Comparison of ENCODE assay signal across 20 cellular contexts in the genomic region with DNA sequence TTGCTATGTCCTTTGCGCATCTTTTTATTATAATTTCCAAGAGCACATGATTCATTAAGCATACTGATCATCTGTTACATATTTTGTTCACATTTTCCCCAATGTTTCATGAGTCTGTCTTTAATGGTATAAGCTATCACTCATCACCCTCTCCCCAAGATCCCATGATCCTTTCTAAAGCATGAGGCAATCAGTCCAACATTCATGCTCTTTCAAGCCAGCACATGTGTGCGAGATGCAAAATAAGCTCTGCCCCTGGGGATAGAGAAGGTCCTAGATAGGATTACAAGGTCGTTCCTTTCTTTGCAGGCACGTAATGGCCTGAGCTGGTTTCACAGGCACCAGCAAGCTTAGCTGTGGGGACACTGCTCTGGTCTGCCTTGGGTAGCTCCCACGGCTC. TPM values are rescaled to one million over a fixed set of nuclear protein-coding genes. Genes with fewer than 3 reads are reported as not detected.
DNase-seq lines count a peak whose midpoint lies in the region; ATAC-seq, FAIRE-seq and TF ChIP-seq lines count a peak whose summit lies in the region.
"Had no signal": no experiment of that assay in that cellular context is flagged by ENCODE, and none has a peak within 500 bp of the region (broad histone marks: within the 10 kb centered on the region; RNA-seq: fewer than 3 reads in every experiment).

No MANE protein-coding gene starts in this region.

- DNase-seq in mammary epithelial cell (peak; percentile 25), breast epithelium (ENCODE audit: low spot score in 2 of 2) (no peak), bronchial epithelial cell (ENCODE audit: low read depth) (peak; percentile 98), fibroblast of the conjunctiva (ENCODE audit: low read depth) (peak; percentile 26), esophagus muscularis mucosa (ENCODE audit: extremely low spot score) (no peak), islet precursor cell (no peak)
- no peak for DNase-seq in stimulated activated naive CD4-positive, alpha-beta T cell treated with Interleukin-2 at 50 U/mL for 16 hours (lab: John Stamatoyannopoulos, UW)
- DNase-seq: CD8-positive, alpha-beta T cell; DMS79; H7; NCI-H1417 treated with DMSO at 0.1 percent for 48 hours; NCI-H2029 treated with DMSO at 0.1 percent for 48 hours; NCI-H510A; NK-92 treated with Interleukin-12 subunit alpha and Interleukin-12 subunit beta, amount 100 ng/mL, for 24 hours; SIG-M5 had no signal

- no peaks in the 10 kb centered on the region for H3K9me3 ChIP-seq in mammary epithelial cell (replicated peaks; ENCODE audit: insufficient read depth, low read length)
- H3K9me3 ChIP-seq in breast epithelium, result no peaks in the 10 kb centered on the region
- H3K9me3 ChIP-seq in esophagus muscularis mucosa, result no peaks in the 10 kb centered on the region
- H3K9me3 ChIP-seq: BLaER1 had no signal

- WGBS in mammary epithelial cell (ENCODE audit: low coverage, missing lambda C conversion rate), result 53% methylated on average over 5 of the region's 5 CpGs
- 66% methylated on average over 5 of the region's 5 CpGs for WGBS in esophagus muscularis mucosa

- TF ChIP-seq POLR2A in breast epithelium (IDR thresholded peaks at IDR 0.05) (no peak), esophagus muscularis mucosa (IDR thresholded peaks at IDR 0.05; ENCODE audit: low read depth) (no peak)

- dilution Hi-C loops in mammary epithelial cell (cut with HindIII; ENCODE audit: low sequenced_read_pairs), result no loop called here

- H3K36me3 ChIP-seq in mammary epithelial cell (ENCODE audit: insufficient read depth, low read length), result no peaks in the 10 kb centered on the region
- no peaks in the 10 kb centered on the region for H3K36me3 ChIP-seq in breast epithelium
- H3K36me3 ChIP-seq in bronchial epithelial cell (ENCODE audit: control insufficient read depth, insufficient read depth, low read length), result no peaks in the 10 kb centered on the region
- no peaks in the 10 kb centered on the region for H3K36me3 ChIP-seq in esophagus muscularis mucosa
- H3K36me3 ChIP-seq: BLaER1 had no signal

- H3K27ac ChIP-seq in mammary epithelial cell (ENCODE audit: insufficient read depth, low read depth, low read length) (no peak overlapping the region), breast epithelium (no peak overlapping the region), esophagus muscularis mucosa (replicated peaks in 1 of 4) (no peak overlapping the region)
- H3K27ac ChIP-seq: BLaER1, HL-60 had no signal

- H3K4me1 ChIP-seq in mammary epithelial cell (ENCODE audit: insufficient read depth, low read length) (no peaks in the 10 kb centered on the region), breast epithelium (no peaks in the 10 kb centered on the region), esophagus muscularis mucosa (no peaks in the 10 kb centered on the region)

- in situ Hi-C loops in mammary epithelial cell (cut with MboI; ENCODE audit: low sequenced_read_pairs in 2 of 2), result no loop called here

- CTCF ChIA-PET in mammary epithelial cell (lab: Charles Lee; ENCODE audit: low non-redundant PET), result no interaction called here

- peak overlapping the region; percentile 36 for H2AFZ ChIP-seq in mammary epithelial cell (ENCODE audit: low read depth, low read length)

- H3K79me2 ChIP-seq in mammary epithelial cell (ENCODE audit: insufficient read depth, low read length), result no peaks in the 10 kb centered on the region

- BruUV-seq in mammary epithelial cell (replicated peaks; lab: Mats Ljungman, UMichigan), result no TSS peak

- H3K4me3 ChIP-seq in mammary epithelial cell (replicated peaks in 1 of 3; ENCODE audit: insufficient read depth in 1 of 3, low read depth in 2 of 3, low read length in 3 of 3) (no peak overlapping the region), breast epithelium (no peak overlapping the region), bronchial epithelial cell (ENCODE audit: low read depth, low read length) (no peak overlapping the region), esophagus muscularis mucosa (no peak overlapping the region)
- H3K4me3 ChIP-seq: BLaER1 had no signal

- no peak for TF ChIP-seq EP300 in esophagus muscularis mucosa (IDR thresholded peaks at IDR 0.05)

- ATAC-seq in HG03139 (IDR thresholded peaks at IDR 0.05; ENCODE audit: unreplicated experiment), result no peak
- ATAC-seq: CD8-positive, alpha-beta T cell had no signal

- intact Hi-C loops in mammary epithelial cell (cut with micrococcal nuclease), result no loop called here
- intact Hi-C loops in breast epithelium (cut with DNase I; ENCODE audit: low total_unique reads), result no loop called here
- intact Hi-C loops in esophagus muscularis mucosa (cut with DNase I), result no loop called here

- no peak overlapping the region for H3K4me2 ChIP-seq in mammary epithelial cell (ENCODE audit: insufficient read depth, low read depth, low read length)
- H3K4me2 ChIP-seq: BLaER1 had no signal

- no peaks in the 10 kb centered on the region for H4K20me1 ChIP-seq in mammary epithelial cell (ENCODE audit: insufficient read depth, low read length)
- H4K20me1 ChIP-seq: BLaER1 had no signal

- TF ChIP-seq CTCF in mammary epithelial cell (conservative IDR thresholded peaks at IDR 0.05 in 1 of 2, IDR thresholded peaks at IDR 0.05 in 1 of 2; ENCODE audit: extremely low read depth in 1 of 2, insufficient read depth in 1 of 2, low read depth in 1 of 2, low read length in 2 of 2), result no peak
- no peak for TF ChIP-seq CTCF in breast epithelium (IDR thresholded peaks at IDR 0.05)
- TF ChIP-seq CTCF in bronchial epithelial cell (IDR thresholded peaks at IDR 0.05; ENCODE audit: insufficient read depth, low read length, severe bottlenecking), result no peak
- TF ChIP-seq CTCF in esophagus muscularis mucosa (IDR thresholded peaks at IDR 0.05), result no peak

- no peak for FAIRE-seq in bronchial epithelial cell (lab: Jason Lieb, UNC)

- no peaks in the 10 kb centered on the region for H3K27me3 ChIP-seq in mammary epithelial cell (ENCODE audit: insufficient read depth, low read length)
- no peaks in the 10 kb centered on the region for H3K27me3 ChIP-seq in breast epithelium
- H3K27me3 ChIP-seq in bronchial epithelial cell (ENCODE audit: control insufficient read depth, insufficient read depth, low read length), result no peaks in the 10 kb centered on the region
- no peaks in the 10 kb centered on the region for H3K27me3 ChIP-seq in esophagus muscularis mucosa
- H3K27me3 ChIP-seq: BLaER1 had no signal

- H3K9ac ChIP-seq in mammary epithelial cell (ENCODE audit: insufficient read depth, low read length), result no peak overlapping the region
- H3K9ac ChIP-seq: BLaER1 had no signal

RNA-seq across cellular contexts. Expression of gene B3GNT5, which starts 32.2 kb away (rescaled TPM):
- total RNA-seq in mammary epithelial cell, result 10 to 100 TPM in 1 of 2 donors, 1 to 10 TPM in 1; 9.3 to 54.1 TPM
- 27.6 TPM for polyA plus RNA-seq in mammary epithelial cell
- polyA minus RNA-seq in mammary epithelial cell, result 42.8 TPM
- total RNA-seq in breast epithelium, result 10 to 100 TPM in 1 of 3 donors, 1 to 10 TPM in 2; 3.0 to 12.1 (median 6.2) TPM
- 31.6 and 49.8 TPM in 2 replicates for total RNA-seq in bronchial epithelial cell
- total RNA-seq in esophagus muscularis mucosa, result 10 to 100 TPM in 1 of 4 donors, 1 to 10 TPM in 3; 2.1 to 11.3 (median 5.2) TPM

RNA-seq across cellular contexts. Expression of gene LAMP3, which starts 58.3 kb away (rescaled TPM):
- 1 to 10 TPM in 1 of 2 donors, under 1 TPM in 1; 0.83 to 1.7 TPM for total RNA-seq in mammary epithelial cell
- 0.40 TPM for polyA plus RNA-seq in mammary epithelial cell
- not detected for polyA minus RNA-seq in mammary epithelial cell
- total RNA-seq in breast epithelium, result under 1 TPM; 0.15 to 0.66 (median 0.16) TPM
- 8.4 and 18.8 TPM in 2 replicates for total RNA-seq in bronchial epithelial cell
- total RNA-seq in esophagus muscularis mucosa, result under 1 TPM in 3 of 4 donors, not detected in 1; under 0.01 to 0.40 (median 0.32) TPM
- total RNA-seq: A172, OCI-LY7 had no signal

Comparison
In these comparisons a context has a peak if more than half of its experiments do, and no peak if none do; other contexts are left out.
1. DNase-seq: peak in mammary epithelial cell (single experiment), bronchial epithelial cell (single experiment) and fibroblast of the conjunctiva (single experiment); none in breast epithelium (0 of 2), esophagus muscularis mucosa (single experiment), islet precursor cell (single experiment) and stimulated activated naive CD4-positive, alpha-beta T cell treated with Interleukin-2 at 50 U/mL for 16 hours (single experiment).